In the genomic region with DNA sequence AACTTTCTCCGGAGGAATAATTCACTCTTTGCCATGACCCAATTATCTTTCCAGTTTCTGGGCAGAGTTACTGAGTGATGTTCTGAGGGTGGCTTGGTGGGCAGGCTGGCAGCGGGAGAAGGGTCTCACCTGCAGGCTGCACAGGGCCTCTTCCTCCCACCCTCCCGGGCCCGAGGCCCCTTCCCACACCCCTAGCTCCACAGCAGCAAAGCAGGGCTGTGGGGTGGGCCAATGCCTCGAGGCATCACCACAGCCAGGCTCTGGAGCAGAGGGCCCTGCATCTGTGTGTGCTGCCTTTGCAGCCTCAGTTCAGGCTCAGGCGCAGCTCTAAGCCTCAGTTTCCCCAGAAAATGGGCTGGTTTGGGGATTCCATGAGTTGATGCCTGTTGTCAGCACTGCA, we compare ENCODE assay signal across 22 cellular contexts.
"Had no signal": no experiment of that assay in that cellular context is flagged by ENCODE, and none has a peak within 500 bp of the region (broad histone marks: within the 10 kb centered on the region; RNA-seq: fewer than 3 reads in every experiment).

No MANE protein-coding gene starts in this region.

- H3K36me3 ChIP-seq: esophagus muscularis mucosa, gastroesophageal sphincter, heart left ventricle, left lung had no signal

- H3K27ac ChIP-seq: coronary artery, dorsolateral prefrontal cortex, esophagus muscularis mucosa, foreskin keratinocyte, gastroesophageal sphincter, heart left ventricle, hepatocyte, left lung had no signal

- H3K4me3 ChIP-seq: coronary artery, dorsolateral prefrontal cortex, esophagus muscularis mucosa, gastroesophageal sphincter, heart left ventricle, hepatocyte, left lung, lung had no signal

- DNase-seq: dermis blood vessel endothelial cell; effector CD4-positive, alpha-beta T cell; effector memory CD4-positive, alpha-beta T cell; foreskin keratinocyte; heart left ventricle; hypothalamus; immature natural killer cell; islet precursor cell; left cardiac atrium; left lung; left ventricle myocardium superior; mammary epithelial cell; mesendoderm; midbrain had no signal

- H3K27me3 ChIP-seq: foreskin keratinocyte, gastroesophageal sphincter, heart left ventricle, hepatocyte, left lung had no signal

- FAIRE-seq: colon, endothelial cell of umbilical vein had no signal

- ATAC-seq: foreskin keratinocyte, gastroesophageal sphincter, heart left ventricle, left cardiac atrium, left lung, left ventricle myocardium superior had no signal

- H3K4me1 ChIP-seq: esophagus muscularis mucosa, foreskin keratinocyte, gastroesophageal sphincter, heart left ventricle, left lung had no signal
